In genomic region chr7:25567430-25567829, GRCh38 we compare ENCODE assay signal across 17 cellular contexts.
"Had no signal": no experiment of that assay in that cellular context is flagged by ENCODE, and none has a peak within 500 bp of the region (broad histone marks: within the 10 kb centered on the region; RNA-seq: fewer than 3 reads in every experiment).

No MANE protein-coding gene starts in this region.

- H2AFZ ChIP-seq: hepatocyte had no signal

- H3K4me3 ChIP-seq: coronary artery, dorsolateral prefrontal cortex, hepatocyte, psoas muscle, spleen, vagina had no signal

- H3K79me2 ChIP-seq: hepatocyte had no signal

- H3K36me3 ChIP-seq: spleen, vagina had no signal

- H3K4me1 ChIP-seq: vagina had no signal

- H3K27ac ChIP-seq: coronary artery, dorsolateral prefrontal cortex, psoas muscle, spleen, vagina had no signal

- DNase-seq: dorsolateral prefrontal cortex; effector CD8-positive, alpha-beta T cell; foreskin melanocyte; head of caudate nucleus; naive thymus-derived CD4-positive, alpha-beta T cell; nephron progenitor cell; psoas muscle; retina; spleen; stimulated activated CD4-positive, alpha-beta T cell treated with anti-CD3 and anti-CD28 coated beads, Interleukin-15, amount 100 ng/mL, for 24 hours; stimulated activated CD4-positive, alpha-beta T cell treated with anti-CD3 and anti-CD28 coated beads, Interleukin-1b, Interleukin-23, amount 100 ng/mL, for 48 hours; stimulated activated CD4-positive, alpha-beta T cell treated with anti-CD3 and anti-CD28 coated beads, Interleukin-4, amount 100 ng/mL, for 24 hours had no signal

- H3K27me3 ChIP-seq: hepatocyte, spleen, vagina had no signal

- ATAC-seq: naive thymus-derived CD4-positive, alpha-beta T cell; psoas muscle; sciatic nerve; stimulated activated memory B cell treated with anti-CD40 and anti-IgM and Interleukin-4, amounts not matched to agents 10 μg/mL and 1 μg/mL and 100 μg/mL, for 72 hours had no signal

- H3K9me3 ChIP-seq: psoas muscle, spleen, vagina had no signal

- H3K4me2 ChIP-seq: hepatocyte had no signal
